In the genomic region with DNA sequence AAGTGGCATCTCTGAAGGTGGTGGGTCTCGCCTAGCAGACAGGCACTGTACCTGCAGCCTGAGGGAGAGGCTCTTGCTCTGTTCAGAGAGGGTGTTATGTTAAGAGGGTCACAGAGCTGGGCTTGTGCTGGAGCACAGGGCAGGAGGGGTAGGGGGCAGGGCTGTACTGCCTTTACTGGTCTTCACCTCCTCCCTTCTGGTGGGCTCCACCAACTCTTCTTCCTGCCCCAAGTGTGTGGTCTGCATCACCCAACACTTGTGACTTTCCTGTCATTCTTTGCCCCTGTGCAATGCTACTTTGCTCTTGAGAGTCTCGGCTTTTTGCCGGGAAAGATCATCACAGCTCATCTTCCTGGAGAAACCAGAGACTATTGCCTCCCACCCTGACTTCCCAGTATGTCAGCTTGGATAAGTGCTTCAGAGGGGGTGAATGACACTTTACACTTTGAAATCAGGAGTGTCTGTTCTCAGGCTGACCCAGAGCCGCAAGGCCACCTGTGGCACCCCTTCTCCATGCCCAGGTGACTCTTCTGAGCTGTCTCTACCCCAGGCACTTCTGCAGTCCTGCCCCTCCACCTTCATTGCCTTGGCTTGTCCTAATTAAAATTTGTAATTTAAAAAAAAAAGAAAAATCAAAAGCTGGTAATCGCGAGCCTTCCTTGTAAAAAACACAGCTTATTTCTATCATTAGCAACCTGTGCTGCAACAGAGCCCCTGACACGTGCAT, we compare ENCODE assay signal across 1 cellular context.
TF ChIP-seq lines count a peak whose summit lies in the region.

No MANE protein-coding gene starts in this region.

TF ChIP-seq in H1, 55 proteins besides CTCF, POLR2A, EP300 and RAD21:
- TF ChIP-seq NANOG (IDR thresholded peaks at IDR 0.05; ENCODE audit: insufficient read depth, low read depth, low read length, poor library complexity, severe bottlenecking) (no peak), CREB1 (IDR thresholded peaks at IDR 0.05) (no peak), RFX5 (IDR thresholded peaks at IDR 0.05; ENCODE audit: borderline replicate concordance, low read depth, low read length) (no peak), KDM4A (IDR thresholded peaks at IDR 0.05; ENCODE audit: low read depth, low read length, severe bottlenecking) (no peak), SUZ12 (IDR thresholded peaks at IDR 0.05; ENCODE audit: low read length) (no peak), USF2 (IDR thresholded peaks at IDR 0.05; ENCODE audit: low read length) (no peak), SP1 (IDR thresholded peaks at IDR 0.05; ENCODE audit: low read depth, low read length) (no peak), MAFK (IDR thresholded peaks at IDR 0.05; ENCODE audit: low read depth, low read length) (no peak), YY1 (IDR thresholded peaks at IDR 0.05; ENCODE audit: low read depth, low read length) (no peak)
